ENCODE assay signal across 8 cellular contexts in genomic region chr1:147172168-147173016, GRCh38. TPM values are rescaled to one million over a fixed set of nuclear protein-coding genes. Genes with fewer than 3 reads are reported as not detected.
DNase-seq lines count a peak whose midpoint lies in the region; ATAC-seq lines count a peak whose summit lies in the region.

TSS of gene PRKAB2 (minus strand) at chr1:147172470. CDS start at chr1:147172144, 326 bp downstream.

- no peaks in the 10 kb centered on the region for H3K4me1 ChIP-seq in esophagus (ENCODE audit: control insufficient read depth in 2 of 2, insufficient read depth in 2 of 2, low read length in 1 of 2)
- H3K4me1 ChIP-seq in mucosa of stomach (ENCODE audit: control insufficient read depth, insufficient read depth, low read length) = peaks cover 27% of the 10 kb centered on the region

- DNase-seq in DMS53 treated with DMSO at 0.1 percent for 48 hours (lab: John Stamatoyannopoulos, UW; ENCODE audit: unreplicated experiment) (peak; percentile 93), OCI-M2 (lab: John Stamatoyannopoulos, UW; ENCODE audit: unreplicated experiment) (peak; percentile 37)
- peak; percentile 95 for DNase-seq in activated T-cell treated with anti-CD3 and anti-CD28 coated beads, Interleukin-2, amount 50 U/mL, for 24 hours
- peak; percentile 94 for DNase-seq in stimulated activated CD8-positive, alpha-beta memory T cell treated with anti-CD3 and anti-CD28 coated beads, Interleukin-4, amount 100 ng/mL, for 48 hours

- no peaks in the 10 kb centered on the region for H3K36me3 ChIP-seq in esophagus (ENCODE audit: control insufficient read depth in 2 of 2, insufficient read depth in 2 of 2, low read length in 1 of 2)
- H3K36me3 ChIP-seq in mucosa of stomach (ENCODE audit: control insufficient read depth, insufficient read depth, low read length) = no peaks in the 10 kb centered on the region

- H3K27ac ChIP-seq in esophagus (ENCODE audit: low read depth in 2 of 2, low read length in 1 of 2) = peak within 1 kb of the TSS; percentile 93 to 98

- H3K4me3 ChIP-seq in esophagus (ENCODE audit: low read depth in 1 of 2, low read length in 2 of 2) (peak within 1 kb of the TSS; percentile 91), mucosa of stomach (ENCODE audit: low read length) (peak within 1 kb of the TSS; percentile 87)

- WGBS in esophagus, 2 donors = 0% methylated on average over 71 to 72 of the region's 72 CpGs

- H3K27me3 ChIP-seq in esophagus (ENCODE audit: control insufficient read depth in 1 of 2, insufficient read depth in 2 of 2, low read length in 2 of 2) (no peaks in the 10 kb centered on the region), mucosa of stomach (ENCODE audit: control insufficient read depth, insufficient read depth, low read length) (no peaks in the 10 kb centered on the region)

- H3K9me3 Mint-ChIP-seq in IgD-negative memory B cell = peaks cover 0 to 2% (median 0%) of the 10 kb centered on the region in 3 donors
- H3K9me3 Mint-ChIP-seq in activated T-cell treated with anti-CD3 and anti-CD28 coated beads, Interleukin-2, amount 50 U/mL, for 24 hours = peaks cover 3% of the 10 kb centered on the region

- peaks cover 2% of the 10 kb centered on the region for H3K36me3 Mint-ChIP-seq in IgD-negative memory B cell
- H3K36me3 Mint-ChIP-seq in activated T-cell treated with anti-CD3 and anti-CD28 coated beads, Interleukin-2, amount 50 U/mL, for 24 hours (ENCODE audit: low read depth) = peaks cover 33% of the 10 kb centered on the region

- H3K4me1 Mint-ChIP-seq in IgD-negative memory B cell = peaks cover 22 to 30% (median 25%) of the 10 kb centered on the region in 3 donors
- peaks cover 41% of the 10 kb centered on the region for H3K4me1 Mint-ChIP-seq in activated T-cell treated with anti-CD3 and anti-CD28 coated beads, Interleukin-2, amount 50 U/mL, for 24 hours (ENCODE audit: low read depth)

- peak within 1 kb of the TSS; percentile 97 to 100 (median 98) for H3K4me3 Mint-ChIP-seq in IgD-negative memory B cell
- peak within 1 kb of the TSS; percentile 94 for H3K4me3 Mint-ChIP-seq in activated T-cell treated with anti-CD3 and anti-CD28 coated beads, Interleukin-2, amount 50 U/mL, for 24 hours

- ATAC-seq in GM21576 (IDR thresholded peaks at IDR 0.05; ENCODE audit: unreplicated experiment) = peak; percentile 85

- peak within 1 kb of the TSS; percentile 91 to 98 (median 96) for H3K27ac Mint-ChIP-seq in IgD-negative memory B cell
- H3K27ac Mint-ChIP-seq in activated T-cell treated with anti-CD3 and anti-CD28 coated beads, Interleukin-2, amount 50 U/mL, for 24 hours = peak within 1 kb of the TSS; percentile 96

- peak within 1 kb of the TSS; percentile 87 for H3K9ac ChIP-seq in mucosa of stomach (ENCODE audit: low read length)

- H3K27me3 Mint-ChIP-seq in IgD-negative memory B cell = no peaks in the 10 kb centered on the region
- H3K27me3 Mint-ChIP-seq in activated T-cell treated with anti-CD3 and anti-CD28 coated beads, Interleukin-2, amount 50 U/mL, for 24 hours = no peaks in the 10 kb centered on the region

- H3K9me3 ChIP-seq in esophagus (ENCODE audit: control insufficient read depth in 2 of 2, insufficient read depth in 1 of 2, low read depth in 1 of 2, low read length in 1 of 2) (no peaks in the 10 kb centered on the region), mucosa of stomach (ENCODE audit: control insufficient read depth, low read length) (no peaks in the 10 kb centered on the region)

RNA-seq across cellular contexts. Expression of gene PRKAB2, which starts in this region (rescaled TPM):
- 2.6 TPM for polyA plus RNA-seq in IgD-negative memory B cell
- polyA plus RNA-seq in esophagus = 1 to 10 TPM; 4.0 to 4.3 TPM

Comparison
In these comparisons a context has a peak if more than half of its experiments do, and no peak if none do; other contexts are left out.
1. Peak in every context shown above with its lines: DNase-seq, ATAC-seq, H3K4me3 ChIP-seq and H3K27ac ChIP-seq.
2. DNase-seq: peak in every context shown above with its lines; median percentile 95 in activated T-cell treated with anti-CD3 and anti-CD28 coated beads, Interleukin-2, amount 50 U/mL, for 24 hours; 94 in stimulated activated CD8-positive, alpha-beta memory T cell treated with anti-CD3 and anti-CD28 coated beads, Interleukin-4, amount 100 ng/mL, for 48 hours; 93 in DMS53 treated with DMSO at 0.1 percent for 48 hours; 37 in OCI-M2.